In the genomic region with DNA sequence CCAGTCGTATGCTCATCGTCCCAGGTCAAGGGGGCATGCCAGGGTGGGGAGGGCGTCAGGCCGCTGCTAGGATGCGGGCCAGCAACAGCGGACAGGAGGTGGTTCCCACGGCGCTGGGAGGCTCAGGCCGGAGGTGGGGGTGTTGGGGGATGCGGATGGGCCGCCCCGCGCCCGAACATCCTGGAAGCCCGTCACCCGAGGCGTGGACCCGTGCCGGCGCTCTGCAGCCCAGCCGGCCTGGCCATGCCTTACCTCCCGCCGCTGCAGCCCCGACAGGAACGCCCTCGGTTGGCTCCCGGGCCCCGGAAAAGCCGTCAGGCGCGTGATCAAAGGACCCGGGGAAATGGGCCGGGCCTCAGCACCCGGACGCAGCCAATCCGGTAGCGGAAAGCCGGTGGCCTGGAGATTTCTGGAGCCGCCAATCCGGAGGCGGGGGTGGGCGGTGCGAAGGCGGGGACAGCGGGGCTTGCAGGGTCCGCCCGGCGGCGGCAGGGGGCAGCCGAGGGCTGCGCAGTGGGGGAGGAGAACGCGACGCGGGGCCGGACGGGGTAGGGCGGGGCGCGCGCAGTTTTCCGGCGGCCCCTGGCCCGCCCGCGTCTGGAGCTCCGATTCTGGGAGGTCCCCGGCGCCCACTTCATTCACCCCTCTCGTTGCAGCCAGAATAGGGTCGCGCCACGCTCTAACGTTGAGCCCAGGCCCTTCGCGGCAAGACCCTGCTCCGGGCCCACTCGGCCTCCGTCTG, we compare ENCODE assay signal across 1 cellular context.
TF ChIP-seq lines count a peak whose summit lies in the region.

TSS of gene SMIM29 (minus strand) at position 280 of the 742 bp plus-strand sequence. CDS start 1,215 bp downstream, outside the sequence.

TF ChIP-seq in GM12878, 131 proteins besides CTCF, POLR2A, EP300 and RAD21 (continued from another document):
- TF ChIP-seq, protein P1, sequence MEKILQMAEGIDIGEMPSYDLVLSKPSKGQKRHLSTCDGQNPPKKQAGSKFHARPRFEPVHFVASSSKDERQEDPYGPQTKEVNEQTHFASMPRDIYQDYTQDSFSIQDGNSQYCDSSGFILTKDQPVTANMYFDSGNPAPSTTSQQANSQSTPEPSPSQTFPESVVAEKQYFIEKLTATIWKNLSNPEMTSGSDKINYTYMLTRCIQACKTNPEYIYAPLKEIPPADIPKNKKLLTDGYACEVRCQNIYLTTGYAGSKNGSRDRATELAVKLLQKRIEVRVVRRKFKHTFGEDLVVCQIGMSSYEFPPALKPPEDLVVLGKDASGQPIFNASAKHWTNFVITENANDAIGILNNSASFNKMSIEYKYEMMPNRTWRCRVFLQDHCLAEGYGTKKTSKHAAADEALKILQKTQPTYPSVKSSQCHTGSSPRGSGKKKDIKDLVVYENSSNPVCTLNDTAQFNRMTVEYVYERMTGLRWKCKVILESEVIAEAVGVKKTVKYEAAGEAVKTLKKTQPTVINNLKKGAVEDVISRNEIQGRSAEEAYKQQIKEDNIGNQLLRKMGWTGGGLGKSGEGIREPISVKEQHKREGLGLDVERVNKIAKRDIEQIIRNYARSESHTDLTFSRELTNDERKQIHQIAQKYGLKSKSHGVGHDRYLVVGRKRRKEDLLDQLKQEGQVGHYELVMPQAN (conservative IDR thresholded peaks at IDR 0.05): peak; percentile 77
- TF ChIP-seq USF2 (IDR thresholded peaks at IDR 0.05; ENCODE audit: borderline replicate concordance, low read depth, low read length): no peak; the same call in 1 of the 2 replicates
- TF ChIP-seq POLR2AphosphoS5 (IDR thresholded peaks at IDR 0.05; ENCODE audit: low read length): 0 out of 2 replicates have a peak, but pooled peaks have one; percentile 31
- TF ChIP-seq NR2F1 (conservative IDR thresholded peaks at IDR 0.05): no peak; the same call in 1 of the 2 replicates
- peak; percentile 79; the same call in 1 of the 2 replicates for TF ChIP-seq RB1 (IDR thresholded peaks at IDR 0.05; ENCODE audit: borderline replicate concordance)
